1 cellular context compared by ENCODE assay signal in genomic region chr2:102064679-102065674, GRCh38.
TF ChIP-seq lines count a peak whose summit lies in the region.

No MANE protein-coding gene starts in this region.

TF ChIP-seq in HepG2, 621 proteins besides CTCF, POLR2A, EP300 and RAD21 (continued from another document):
- TF ChIP-seq, protein P1, sequence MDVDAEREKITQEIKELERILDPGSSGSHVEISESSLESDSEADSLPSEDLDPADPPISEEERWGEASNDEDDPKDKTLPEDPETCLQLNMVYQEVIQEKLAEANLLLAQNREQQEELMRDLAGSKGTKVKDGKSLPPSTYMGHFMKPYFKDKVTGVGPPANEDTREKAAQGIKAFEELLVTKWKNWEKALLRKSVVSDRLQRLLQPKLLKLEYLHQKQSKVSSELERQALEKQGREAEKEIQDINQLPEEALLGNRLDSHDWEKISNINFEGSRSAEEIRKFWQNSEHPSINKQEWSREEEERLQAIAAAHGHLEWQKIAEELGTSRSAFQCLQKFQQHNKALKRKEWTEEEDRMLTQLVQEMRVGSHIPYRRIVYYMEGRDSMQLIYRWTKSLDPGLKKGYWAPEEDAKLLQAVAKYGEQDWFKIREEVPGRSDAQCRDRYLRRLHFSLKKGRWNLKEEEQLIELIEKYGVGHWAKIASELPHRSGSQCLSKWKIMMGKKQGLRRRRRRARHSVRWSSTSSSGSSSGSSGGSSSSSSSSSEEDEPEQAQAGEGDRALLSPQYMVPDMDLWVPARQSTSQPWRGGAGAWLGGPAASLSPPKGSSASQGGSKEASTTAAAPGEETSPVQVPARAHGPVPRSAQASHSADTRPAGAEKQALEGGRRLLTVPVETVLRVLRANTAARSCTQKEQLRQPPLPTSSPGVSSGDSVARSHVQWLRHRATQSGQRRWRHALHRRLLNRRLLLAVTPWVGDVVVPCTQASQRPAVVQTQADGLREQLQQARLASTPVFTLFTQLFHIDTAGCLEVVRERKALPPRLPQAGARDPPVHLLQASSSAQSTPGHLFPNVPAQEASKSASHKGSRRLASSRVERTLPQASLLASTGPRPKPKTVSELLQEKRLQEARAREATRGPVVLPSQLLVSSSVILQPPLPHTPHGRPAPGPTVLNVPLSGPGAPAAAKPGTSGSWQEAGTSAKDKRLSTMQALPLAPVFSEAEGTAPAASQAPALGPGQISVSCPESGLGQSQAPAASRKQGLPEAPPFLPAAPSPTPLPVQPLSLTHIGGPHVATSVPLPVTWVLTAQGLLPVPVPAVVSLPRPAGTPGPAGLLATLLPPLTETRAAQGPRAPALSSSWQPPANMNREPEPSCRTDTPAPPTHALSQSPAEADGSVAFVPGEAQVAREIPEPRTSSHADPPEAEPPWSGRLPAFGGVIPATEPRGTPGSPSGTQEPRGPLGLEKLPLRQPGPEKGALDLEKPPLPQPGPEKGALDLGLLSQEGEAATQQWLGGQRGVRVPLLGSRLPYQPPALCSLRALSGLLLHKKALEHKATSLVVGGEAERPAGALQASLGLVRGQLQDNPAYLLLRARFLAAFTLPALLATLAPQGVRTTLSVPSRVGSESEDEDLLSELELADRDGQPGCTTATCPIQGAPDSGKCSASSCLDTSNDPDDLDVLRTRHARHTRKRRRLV (CRISPR knock-in tag; IDR thresholded peaks at IDR 0.05) = 0 out of 2 replicates have a peak, but pooled peaks have one; percentile 4
- peak; percentile 75 for TF ChIP-seq FOXA3 (CRISPR knock-in tag; IDR thresholded peaks at IDR 0.05)
- TF ChIP-seq RFX1 (IDR thresholded peaks at IDR 0.05) = no peak
- no peak; the same call in 1 of the 2 replicates for TF ChIP-seq BRD4 (CRISPR knock-in tag; IDR thresholded peaks at IDR 0.05)
- TF ChIP-seq MED13 (CRISPR knock-in tag; IDR thresholded peaks at IDR 0.05) = peak; percentile 46; the same call in 1 of the 2 replicates
- peak; percentile 71 for TF ChIP-seq TEAD3 (CRISPR knock-in tag; optimal IDR thresholded peaks at IDR 0.05; ENCODE audit: borderline replicate concordance)
- TF ChIP-seq SP2 (CRISPR knock-in tag; IDR thresholded peaks at IDR 0.05) = no peak
- peak; percentile 61; the same call in 1 of the 2 replicates for TF ChIP-seq SOX5 (CRISPR knock-in tag; IDR thresholded peaks at IDR 0.05; ENCODE audit: borderline replicate concordance)
- TF ChIP-seq USF2 (IDR thresholded peaks at IDR 0.05; ENCODE audit: low read depth, low read length) = no peak
- TF ChIP-seq USF2 (CRISPR knock-in tag; IDR thresholded peaks at IDR 0.05; ENCODE audit: borderline replicate concordance) = no peak
- no peak for TF ChIP-seq SIN3B (IDR thresholded peaks at IDR 0.05; ENCODE audit: low read length)
